Comparison of ENCODE assay signal across 31 cellular contexts in genomic region chr3:79339846-79340245, GRCh38.
DNase-seq lines count a peak whose midpoint lies in the region; ATAC-seq, FAIRE-seq and TF ChIP-seq lines count a peak whose summit lies in the region.
"Had no signal": no experiment of that assay in that cellular context is flagged by ENCODE, and none has a peak within 500 bp of the region (broad histone marks: within the 10 kb centered on the region; RNA-seq: fewer than 3 reads in every experiment).

No MANE protein-coding gene starts in this region.

- H3K9me3 ChIP-seq in colonic mucosa (no peaks in the 10 kb centered on the region), pancreas (no peaks in the 10 kb centered on the region)
- no peaks in the 10 kb centered on the region for H3K9me3 ChIP-seq in CD8-positive, alpha-beta T cell (ENCODE audit: low read length)
- H3K9me3 ChIP-seq: esophagus muscularis mucosa, MG63 had no signal

- H3K27me3 ChIP-seq in colonic mucosa (no peaks in the 10 kb centered on the region), pancreas (no peaks in the 10 kb centered on the region)
- H3K27me3 ChIP-seq in CD8-positive, alpha-beta T cell (ENCODE audit: insufficient read depth, low read length) = no peaks in the 10 kb centered on the region
- H3K27me3 ChIP-seq: esophagus muscularis mucosa, heart right ventricle, MG63 had no signal

- TF ChIP-seq CTCF in colonic mucosa (IDR thresholded peaks at IDR 0.05) = no peak
- no peak for TF ChIP-seq CTCF in pancreas (IDR thresholded peaks at IDR 0.05)
- TF ChIP-seq CTCF in GM20000 (IDR thresholded peaks at IDR 0.05; ENCODE audit: extremely low read depth, missing control alignments) = no peak
- TF ChIP-seq CTCF in CD8-positive, alpha-beta T cell (IDR thresholded peaks at IDR 0.05) = no peak

- H3K9me3 Mint-ChIP-seq in CD8-positive, alpha-beta T cell = peaks cover 4% of the 10 kb centered on the region
- H3K9me3 Mint-ChIP-seq: type B pancreatic cell had no signal

- H3K27ac Mint-ChIP-seq in CD8-positive, alpha-beta T cell = no peak overlapping the region
- H3K27ac Mint-ChIP-seq: activated naive CD4-positive, alpha-beta T cell treated with anti-CD3 and anti-CD28 coated beads for 36 hours; activated T-cell treated with anti-CD3 and anti-CD28 coated beads, Interleukin-2, amount 50 U/mL, for 72 hours; H9; nephron; stimulated activated effector memory CD8-positive, alpha-beta T cell treated with anti-CD3 and anti-CD28 coated beads, Interleukin-12 subunit alpha, Interleukin-12 subunit beta, amount 100 ng/mL, for 72 hours; type B pancreatic cell had no signal

- no peaks in the 10 kb centered on the region for H3K4me1 Mint-ChIP-seq in CD8-positive, alpha-beta T cell (ENCODE audit: low read depth)
- H3K4me1 Mint-ChIP-seq: H9; nephron; stimulated activated effector memory CD8-positive, alpha-beta T cell treated with anti-CD3 and anti-CD28 coated beads, Interleukin-12 subunit alpha, Interleukin-12 subunit beta, amount 100 ng/mL, for 72 hours had no signal

- ATAC-seq in pancreas (peak in 3 of 4 donors; percentile 30 to 77 (median 76)), GM21360 (IDR thresholded peaks at IDR 0.05; ENCODE audit: unreplicated experiment) (no peak)
- no peak for ATAC-seq in CD8-positive, alpha-beta T cell
- ATAC-seq: activated T-cell treated with anti-CD3 and anti-CD28 coated beads, Interleukin-2, amount 50 U/mL, for 72 hours; GM12878; PC-3; stimulated activated effector memory CD8-positive, alpha-beta T cell treated with anti-CD3 and anti-CD28 coated beads, Interleukin-12 subunit alpha, Interleukin-12 subunit beta, amount 100 ng/mL, for 72 hours had no signal

- FAIRE-seq in pancreas (lab: Jason Lieb, UNC) = no peak
- FAIRE-seq: GM12878, kidney had no signal

- intact Hi-C loops in colonic mucosa (cut with DNase I) = no loop called here
- intact Hi-C loops in pancreas (cut with DNase I) = no loop called here
- intact Hi-C loops in CD8-positive, alpha-beta T cell (cut with DNase I, micrococcal nuclease) = no loop called here

- H3K9ac ChIP-seq in colonic mucosa (ENCODE audit: low read depth in 2 of 2, low read length in 2 of 2) = no peak overlapping the region

- CTCF ChIA-PET in CD8-positive, alpha-beta T cell (lab: Charles Lee) = no interaction called here

- peak; percentile 45 for DNase-seq in DMS53 (lab: John Stamatoyannopoulos, UW)
- DNase-seq in DMS53 treated with DMSO at 0.1 percent for 48 hours (lab: John Stamatoyannopoulos, UW; ENCODE audit: unreplicated experiment) = no peak
- DNase-seq in COLO668 (lab: John Stamatoyannopoulos, UW; ENCODE audit: unreplicated experiment) = peak; percentile 44
- DNase-seq in colonic mucosa = peak; percentile 84
- peak in 3 of 6 donors; percentile 13 to 30 (median 16) for DNase-seq in pancreas
- no peak for DNase-seq in GM20000 (ENCODE audit: low spot score)
- DNase-seq in CD8-positive, alpha-beta T cell = no peak
- DNase-seq: activated CD4-positive, alpha-beta T cell treated with anti-CD3 and anti-CD28 coated beads, Interleukin-2, amount 50 U/mL, for 48 hours; activated CD4-positive, CD25-positive, alpha-beta regulatory T cell treated with anti-CD3 and anti-CD28 coated beads, Interleukin-2, amount 50 U/mL, for 72 hours; activated naive CD4-positive, alpha-beta T cell treated with anti-CD3 and anti-CD28 coated beads for 36 hours; activated T-cell treated with anti-CD3 and anti-CD28 coated beads, Interleukin-2, amount 50 U/mL, for 72 hours; central memory CD4-positive, alpha-beta T cell; foreskin melanocyte; H9; KBM-7; kidney; mammary epithelial cell; MG63; NCI-H1105 treated with DMSO at 0.1 percent for 48 hours; NCI-H2029 treated with DMSO at 0.1 percent for 48 hours; PC-3; stimulated activated CD4-positive, alpha-beta T cell treated with anti-CD3 and anti-CD28 coated beads, Interleukin-15, amount 100 ng/mL, for 24 hours; stimulated activated CD4-positive, alpha-beta T cell treated with anti-CD3 and anti-CD28 coated beads, Interleukin-4, amount 100 ng/mL, for 4 hours had no signal

- H3K27ac ChIP-seq in colonic mucosa (no peak overlapping the region), pancreas (no peak overlapping the region)
- no peak overlapping the region for H3K27ac ChIP-seq in CD8-positive, alpha-beta T cell (ENCODE audit: low read depth, low read length)
- H3K27ac ChIP-seq: esophagus muscularis mucosa, heart right ventricle, HL-60 had no signal

- H3K27me3 Mint-ChIP-seq in CD8-positive, alpha-beta T cell (ENCODE audit: low read depth) = no peaks in the 10 kb centered on the region
- H3K27me3 Mint-ChIP-seq: type B pancreatic cell had no signal

- H3K4me3 ChIP-seq in colonic mucosa = no peak overlapping the region
- no peak overlapping the region for H3K4me3 ChIP-seq in pancreas
- no peak overlapping the region for H3K4me3 ChIP-seq in CD8-positive, alpha-beta T cell (ENCODE audit: low read depth, low read length)
- H3K4me3 ChIP-seq: esophagus muscularis mucosa, GM12878, heart right ventricle, MG63 had no signal

- no peaks in the 10 kb centered on the region for H3K4me1 ChIP-seq in colonic mucosa
- no peaks in the 10 kb centered on the region for H3K4me1 ChIP-seq in pancreas
- H3K4me1 ChIP-seq in CD8-positive, alpha-beta T cell (ENCODE audit: insufficient read depth, low read length) = no peaks in the 10 kb centered on the region
- H3K4me1 ChIP-seq: esophagus muscularis mucosa, heart right ventricle had no signal

- H3K36me3 Mint-ChIP-seq in CD8-positive, alpha-beta T cell = no peaks in the 10 kb centered on the region
- H3K36me3 Mint-ChIP-seq: stimulated activated effector memory CD8-positive, alpha-beta T cell treated with anti-CD3 and anti-CD28 coated beads, Interleukin-12 subunit alpha, Interleukin-12 subunit beta, amount 100 ng/mL, for 72 hours; type B pancreatic cell had no signal

- 16 to 25% methylated on average over 3 of the region's 3 CpGs for WGBS in pancreas, 2 donors

- H3K36me3 ChIP-seq in colonic mucosa (no peaks in the 10 kb centered on the region), pancreas (no peaks in the 10 kb centered on the region)
- H3K36me3 ChIP-seq in CD8-positive, alpha-beta T cell (ENCODE audit: insufficient read depth, low read length) = no peaks in the 10 kb centered on the region
- H3K36me3 ChIP-seq: esophagus muscularis mucosa, heart right ventricle, MG63 had no signal

- POLR2A ChIA-PET in CD8-positive, alpha-beta T cell (lab: Charles Lee) = no interaction called here

- H3K4me3 Mint-ChIP-seq in CD8-positive, alpha-beta T cell = no peak overlapping the region
- H3K4me3 Mint-ChIP-seq: activated naive CD4-positive, alpha-beta T cell treated with anti-CD3 and anti-CD28 coated beads for 36 hours; activated T-cell treated with anti-CD3 and anti-CD28 coated beads, Interleukin-2, amount 50 U/mL, for 72 hours; H9; nephron; stimulated activated effector memory CD8-positive, alpha-beta T cell treated with anti-CD3 and anti-CD28 coated beads, Interleukin-12 subunit alpha, Interleukin-12 subunit beta, amount 100 ng/mL, for 72 hours; type B pancreatic cell had no signal

Comparison
In these comparisons a context has a peak if more than half of its experiments do, and no peak if none do; other contexts are left out.
1. DNase-seq: peak in DMS53 (single experiment), COLO668 (single experiment) and colonic mucosa (single experiment); none in DMS53 treated with DMSO at 0.1 percent for 48 hours (single experiment), GM20000 (single experiment) and CD8-positive, alpha-beta T cell (0 of 7).
2. ATAC-seq: peak in pancreas (3 of 4); none in CD8-positive, alpha-beta T cell (single experiment) and GM21360 (single experiment).